In the genomic region with DNA sequence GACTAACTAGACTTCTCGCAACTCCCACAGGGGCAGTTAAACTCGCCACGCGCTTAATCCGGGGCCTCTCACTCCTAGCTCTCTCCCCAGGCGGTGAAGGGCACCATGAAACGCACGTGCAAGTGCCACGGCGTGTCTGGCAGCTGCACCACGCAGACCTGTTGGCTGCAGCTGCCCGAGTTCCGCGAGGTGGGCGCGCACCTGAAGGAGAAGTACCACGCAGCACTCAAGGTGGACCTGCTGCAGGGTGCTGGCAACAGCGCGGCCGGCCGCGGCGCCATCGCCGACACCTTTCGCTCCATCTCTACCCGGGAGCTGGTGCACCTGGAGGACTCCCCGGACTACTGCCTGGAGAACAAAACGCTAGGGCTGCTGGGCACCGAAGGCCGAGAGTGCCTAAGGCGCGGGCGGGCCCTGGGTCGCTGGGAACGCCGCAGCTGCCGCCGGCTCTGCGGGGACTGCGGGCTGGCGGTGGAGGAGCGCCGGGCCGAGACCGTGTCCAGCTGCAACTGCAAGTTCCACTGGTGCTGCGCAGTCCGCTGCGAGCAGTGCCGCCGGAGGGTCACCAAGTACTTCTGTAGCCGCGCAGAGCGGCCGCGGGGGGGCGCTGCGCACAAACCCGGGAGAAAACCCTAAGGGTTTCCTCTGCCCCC, we compare ENCODE assay signal across 1 cellular context.
TF ChIP-seq lines count a peak whose summit lies in the region.

No MANE protein-coding gene starts in this region.

TF ChIP-seq in HepG2, 621 proteins besides CTCF, POLR2A, EP300 and RAD21 (continued from another document and continues in another):
- TF ChIP-seq, protein P1, sequence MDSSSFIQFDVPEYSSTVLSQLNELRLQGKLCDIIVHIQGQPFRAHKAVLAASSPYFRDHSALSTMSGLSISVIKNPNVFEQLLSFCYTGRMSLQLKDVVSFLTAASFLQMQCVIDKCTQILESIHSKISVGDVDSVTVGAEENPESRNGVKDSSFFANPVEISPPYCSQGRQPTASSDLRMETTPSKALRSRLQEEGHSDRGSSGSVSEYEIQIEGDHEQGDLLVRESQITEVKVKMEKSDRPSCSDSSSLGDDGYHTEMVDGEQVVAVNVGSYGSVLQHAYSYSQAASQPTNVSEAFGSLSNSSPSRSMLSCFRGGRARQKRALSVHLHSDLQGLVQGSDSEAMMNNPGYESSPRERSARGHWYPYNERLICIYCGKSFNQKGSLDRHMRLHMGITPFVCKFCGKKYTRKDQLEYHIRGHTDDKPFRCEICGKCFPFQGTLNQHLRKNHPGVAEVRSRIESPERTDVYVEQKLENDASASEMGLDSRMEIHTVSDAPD (CRISPR knock-in tag; IDR thresholded peaks at IDR 0.05) = 0 out of 2 replicates have a peak, but pooled peaks have one; percentile 61
- TF ChIP-seq BORCS8-MEF2B (CRISPR knock-in tag; IDR thresholded peaks at IDR 0.05) (peak; percentile 50; the same call in 1 of the 2 replicates), NFYC (CRISPR knock-in tag; IDR thresholded peaks at IDR 0.05) (0 out of 2 replicates have a peak, but pooled peaks have one; percentile 14), HOXA3 (CRISPR knock-in tag; IDR thresholded peaks at IDR 0.05) (peak; percentile 26; the same call in 1 of the 2 replicates), E2F1 (CRISPR knock-in tag; IDR thresholded peaks at IDR 0.05) (0 out of 2 replicates have a peak, but pooled peaks have one; percentile 26), DZIP1 (CRISPR knock-in tag; IDR thresholded peaks at IDR 0.05) (0 out of 2 replicates have a peak, but pooled peaks have one; percentile 40), CAMTA2 (CRISPR knock-in tag; IDR thresholded peaks at IDR 0.05; ENCODE audit: borderline replicate concordance) (no peak), ZNF160 (CRISPR knock-in tag; IDR thresholded peaks at IDR 0.05) (no peak), ZNF629 (CRISPR knock-in tag; conservative IDR thresholded peaks at IDR 0.05) (no peak), PRMT3 (CRISPR knock-in tag; IDR thresholded peaks at IDR 0.05; ENCODE audit: borderline replicate concordance, low read depth) (no peak), GTF3A (CRISPR knock-in tag; conservative IDR thresholded peaks at IDR 0.05) (0 out of 2 replicates have a peak, but pooled peaks have one; percentile 53), ERF (CRISPR knock-in tag; IDR thresholded peaks at IDR 0.05) (peak; percentile 58; the same call in 1 of the 2 replicates), TOPORS (CRISPR knock-in tag; IDR thresholded peaks at IDR 0.05) (no peak), NFKB2 (CRISPR knock-in tag; IDR thresholded peaks at IDR 0.05; ENCODE audit: borderline replicate concordance) (0 out of 2 replicates have a peak, but pooled peaks have one; percentile 51), ZNF792 (CRISPR knock-in tag; IDR thresholded peaks at IDR 0.05) (no peak), HNRNPUL1 (IDR thresholded peaks at IDR 0.05; ENCODE audit: low read depth, low read length) (no peak), CBFB (CRISPR knock-in tag; IDR thresholded peaks at IDR 0.05) (peak; percentile 28; the same call in 1 of the 2 replicates), ZFY (CRISPR knock-in tag; IDR thresholded peaks at IDR 0.05) (peak; percentile 54; the same call in 1 of the 2 replicates), MEIS1 (CRISPR knock-in tag; IDR thresholded peaks at IDR 0.05; ENCODE audit: borderline replicate concordance) (peak; percentile 49; the same call in 1 of the 2 replicates), ZSCAN9 (CRISPR knock-in tag; IDR thresholded peaks at IDR 0.05; ENCODE audit: borderline replicate concordance) (no peak), KLF9 (CRISPR knock-in tag; IDR thresholded peaks at IDR 0.05; ENCODE audit: low read depth) (no peak), ARNT2 (CRISPR knock-in tag; IDR thresholded peaks at IDR 0.05; ENCODE audit: low read depth) (peak; percentile 60), ZNF512B (CRISPR knock-in tag; IDR thresholded peaks at IDR 0.05; ENCODE audit: borderline replicate concordance) (0 out of 2 replicates have a peak, but pooled peaks have one; percentile 24), KLF6 (CRISPR knock-in tag; IDR thresholded peaks at IDR 0.05) (0 out of 2 replicates have a peak, but pooled peaks have one; percentile 35), SIN3B (IDR thresholded peaks at IDR 0.05; ENCODE audit: low read length) (no peak), ZFX (CRISPR knock-in tag; IDR thresholded peaks at IDR 0.05; ENCODE audit: low read depth) (peak; percentile 54; the same call in 1 of the 2 replicates), TRIM24 (CRISPR knock-in tag; IDR thresholded peaks at IDR 0.05) (no peak), ZNF773 (CRISPR knock-in tag; IDR thresholded peaks at IDR 0.05; ENCODE audit: borderline replicate concordance) (peak; percentile 62; the same call in 1 of the 2 replicates), ZNF280B (CRISPR knock-in tag; IDR thresholded peaks at IDR 0.05; ENCODE audit: borderline replicate concordance) (peak; percentile 16; the same call in 1 of the 2 replicates), ATF4 (CRISPR knock-in tag; IDR thresholded peaks at IDR 0.05) (no peak), FOXA1 (IDR thresholded peaks at IDR 0.05) (no peak), FOXA1 (CRISPR knock-in tag; IDR thresholded peaks at IDR 0.05) (no peak), THAP11 (CRISPR knock-in tag; IDR thresholded peaks at IDR 0.05) (no peak), HOXA5 (CRISPR knock-in tag; IDR thresholded peaks at IDR 0.05) (no peak), NCOA1 (CRISPR knock-in tag; IDR thresholded peaks at IDR 0.05) (no peak), FUBP1 (CRISPR knock-in tag; IDR thresholded peaks at IDR 0.05; ENCODE audit: borderline replicate concordance) (0 out of 2 replicates have a peak, but pooled peaks have one; percentile 23), ZNF33B (CRISPR knock-in tag; IDR thresholded peaks at IDR 0.05) (0 out of 2 replicates have a peak, but pooled peaks have one; percentile 29), ZNF580 (CRISPR knock-in tag; IDR thresholded peaks at IDR 0.05; ENCODE audit: borderline replicate concordance, low read depth) (peak; percentile 57; the same call in 1 of the 2 replicates), SAP130 (CRISPR knock-in tag; IDR thresholded peaks at IDR 0.05; ENCODE audit: low read depth) (peak; percentile 29; the same call in 1 of the 2 replicates), KMT2A (CRISPR knock-in tag; IDR thresholded peaks at IDR 0.05) (peak; percentile 40; the same call in 1 of the 2 replicates), FOSL2 (CRISPR knock-in tag; IDR thresholded peaks at IDR 0.05) (no peak), FLYWCH1 (CRISPR knock-in tag; IDR thresholded peaks at IDR 0.05) (no peak), ZBTB7B (CRISPR knock-in tag; IDR thresholded peaks at IDR 0.05) (peak; percentile 19; the same call in 1 of the 2 replicates), ZNF891 (CRISPR knock-in tag; IDR thresholded peaks at IDR 0.05) (peak; percentile 50; the same call in 1 of the 2 replicates), ZNF260 (CRISPR knock-in tag; IDR thresholded peaks at IDR 0.05; ENCODE audit: borderline replicate concordance, low read depth) (no peak)
- TF ChIP-seq, protein P2, sequence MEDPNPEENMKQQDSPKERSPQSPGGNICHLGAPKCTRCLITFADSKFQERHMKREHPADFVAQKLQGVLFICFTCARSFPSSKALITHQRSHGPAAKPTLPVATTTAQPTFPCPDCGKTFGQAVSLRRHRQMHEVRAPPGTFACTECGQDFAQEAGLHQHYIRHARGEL (CRISPR knock-in tag; IDR thresholded peaks at IDR 0.05) = no peak
- TF ChIP-seq, protein P3, sequence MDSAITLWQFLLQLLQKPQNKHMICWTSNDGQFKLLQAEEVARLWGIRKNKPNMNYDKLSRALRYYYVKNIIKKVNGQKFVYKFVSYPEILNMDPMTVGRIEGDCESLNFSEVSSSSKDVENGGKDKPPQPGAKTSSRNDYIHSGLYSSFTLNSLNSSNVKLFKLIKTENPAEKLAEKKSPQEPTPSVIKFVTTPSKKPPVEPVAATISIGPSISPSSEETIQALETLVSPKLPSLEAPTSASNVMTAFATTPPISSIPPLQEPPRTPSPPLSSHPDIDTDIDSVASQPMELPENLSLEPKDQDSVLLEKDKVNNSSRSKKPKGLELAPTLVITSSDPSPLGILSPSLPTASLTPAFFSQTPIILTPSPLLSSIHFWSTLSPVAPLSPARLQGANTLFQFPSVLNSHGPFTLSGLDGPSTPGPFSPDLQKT (CRISPR knock-in tag; IDR thresholded peaks at IDR 0.05; ENCODE audit: borderline replicate concordance) = no peak
